29 cellular contexts compared by ENCODE assay signal in genomic region chr4:102318526-102318925, GRCh38. TPM values are rescaled to one million over a fixed set of nuclear protein-coding genes. Genes with fewer than 3 reads are reported as not detected.
A peak's percentile ranks its signal among the peaks of the same experiment; 100 is the strongest.
DNase-seq lines count a peak whose midpoint lies in the region; ATAC-seq, FAIRE-seq and TF ChIP-seq lines count a peak whose summit lies in the region.
"Had no signal": no experiment of that assay in that cellular context is flagged by ENCODE, and none has a peak within 500 bp of the region (broad histone marks: within the 10 kb centered on the region; RNA-seq: fewer than 3 reads in every experiment).

No MANE protein-coding gene starts in this region.

- H3K36me3 ChIP-seq in bronchial epithelial cell (ENCODE audit: control insufficient read depth, insufficient read depth, low read length) (no peaks in the 10 kb centered on the region), lung (ENCODE audit: control insufficient read depth in 2 of 2, insufficient read depth in 2 of 2, low read length in 2 of 2) (peaks cover 0 to 4% of the 10 kb centered on the region in 2 donors)
- H3K36me3 ChIP-seq: adrenal gland, SJCRH30, tibial nerve had no signal

- 68% methylated on average over 5 of the region's 5 CpGs for WGBS in right cardiac atrium
- WGBS in lung, 2 donors = 63 to 67% methylated on average over 5 of the region's 5 CpGs

- TF ChIP-seq CTCF in bronchial epithelial cell (IDR thresholded peaks at IDR 0.05; ENCODE audit: insufficient read depth, low read length, severe bottlenecking) (no peak), lung (IDR thresholded peaks at IDR 0.05; ENCODE audit: control extremely low read depth, extremely low read depth) (no peak)

- ATAC-seq in right cardiac atrium = peak in 1 of 2 donors; percentile 38
- ATAC-seq in lung (ENCODE audit: insufficient read depth, low FRiP score) = peak; percentile 82
- ATAC-seq in HG02678 (IDR thresholded peaks at IDR 0.05; ENCODE audit: unreplicated experiment) = no peak
- ATAC-seq: A549, HepG2, Panc1 had no signal

- H3K4me1 ChIP-seq in right cardiac atrium (ENCODE audit: control insufficient read depth, insufficient read depth, low read length) (peaks cover 2% of the 10 kb centered on the region), lung (ENCODE audit: control insufficient read depth in 2 of 2, insufficient read depth in 2 of 2, low read length in 2 of 2) (peaks cover 0 to 5% of the 10 kb centered on the region in 2 donors)
- H3K4me1 ChIP-seq: A549, adrenal gland had no signal

- no peak for FAIRE-seq in bronchial epithelial cell (lab: Jason Lieb, UNC)
- FAIRE-seq: A549, colon, HepG2 had no signal

- intact Hi-C loops in right cardiac atrium (cut with DNase I) = no loop called here
- intact Hi-C loops in cardiac septum (cut with DNase I) = no loop called here

- H3K27ac ChIP-seq in right cardiac atrium (ENCODE audit: low read length) (peak overlapping the region; percentile 15), lung (ENCODE audit: low read depth in 1 of 2, low read length in 1 of 2) (peak overlapping the region in 1 of 2 donors; percentile 40)
- H3K27ac ChIP-seq: A549, adrenal gland, HL-60, SJCRH30, tibial nerve had no signal

- H3K9me3 ChIP-seq in right cardiac atrium (ENCODE audit: control insufficient read depth, low read length) (no peaks in the 10 kb centered on the region), lung (ENCODE audit: control insufficient read depth in 2 of 2, insufficient read depth in 1 of 2, low read length in 1 of 2) (no peaks in the 10 kb centered on the region)
- H3K9me3 ChIP-seq: A549, adrenal gland, SJCRH30, tibial nerve had no signal

- no peaks in the 10 kb centered on the region for H3K27me3 ChIP-seq in right cardiac atrium (ENCODE audit: control insufficient read depth, insufficient read depth)
- no peaks in the 10 kb centered on the region for H3K27me3 ChIP-seq in bronchial epithelial cell (ENCODE audit: control insufficient read depth, insufficient read depth, low read length)
- H3K27me3 ChIP-seq in lung (ENCODE audit: control insufficient read depth, insufficient read depth) = no peaks in the 10 kb centered on the region
- H3K27me3 ChIP-seq: adrenal gland, SJCRH30, tibial nerve had no signal

- DNase-seq in right cardiac atrium = no peak
- DNase-seq in cardiac septum (ENCODE audit: low spot score) = no peak
- peak; percentile 49 for DNase-seq in bronchial epithelial cell (ENCODE audit: low read depth)
- DNase-seq in lung (ENCODE audit: low spot score) = peak; percentile 65
- DNase-seq in activated naive CD4-positive, alpha-beta T cell treated with Interleukin-2 at 50 U/mL for 16 hours = no peak
- DNase-seq in NAMALWA (ENCODE audit: low spot score) = no peak
- DNase-seq in cerebellar nuclear complex (lab: John Stamatoyannopoulos, UW) = no peak
- DNase-seq: activated CD4-positive, alpha-beta T cell treated with anti-CD3 and anti-CD28 coated beads for 1 hour; activated naive CD4-positive, alpha-beta T cell; activated T-cell treated with anti-CD3 and anti-CD28 coated beads, Interleukin-2, amount 50 U/mL, for 1 hour; adrenal gland; DMS79; effector memory CD4-positive, alpha-beta T cell; islet precursor cell; mammary epithelial cell; NCI-H1105 treated with DMSO at 0.1 percent for 48 hours; NCI-H2081; NCI-H446; NK-92 treated with Interleukin-12 subunit alpha and Interleukin-12 subunit beta, amount 100 ng/mL, for 24 hours; stimulated activated CD4-positive, alpha-beta T cell treated with anti-CD3 and anti-CD28 coated beads, Interleukin-15, amount 100 ng/mL, for 24 hours; T-helper 1 cell had no signal

- no peak overlapping the region for H3K4me3 ChIP-seq in right cardiac atrium (ENCODE audit: low read length)
- H3K4me3 ChIP-seq in bronchial epithelial cell (ENCODE audit: low read depth, low read length) = no peak overlapping the region
- no peak overlapping the region for H3K4me3 ChIP-seq in lung
- H3K4me3 ChIP-seq: A549, adrenal gland, SJCRH30, tibial nerve had no signal

RNA-seq across cellular contexts. Expression of gene SLC39A8, which starts 26.8 kb away (rescaled TPM):
- total RNA-seq in right cardiac atrium (10 to 100 TPM; 77.7 to 92.3 (median 81.2) TPM), cardiac septum (3.0 TPM), bronchial epithelial cell (4.5 and 7.6 TPM in 2 replicates), lung (100 to 1,000 TPM; 184 to 285 TPM)
- polyA plus RNA-seq in right cardiac atrium (60.5 TPM), lung (100 to 1,000 TPM; 179 to 314 TPM)
- total RNA-seq: SJCRH30 had no signal

Comparison
In these comparisons a context has a peak if more than half of its experiments do, and no peak if none do; other contexts are left out.
1. DNase-seq: peak in bronchial epithelial cell (single experiment) and lung (single experiment); none in right cardiac atrium (0 of 3), cardiac septum (single experiment), activated naive CD4-positive, alpha-beta T cell treated with Interleukin-2 at 50 U/mL for 16 hours (single experiment), NAMALWA (single experiment) and cerebellar nuclear complex (0 of 2).